Comparison of ENCODE assay signal across 3 cellular contexts in genomic region chr6:29626948-29627761, GRCh38.
TF ChIP-seq lines count a peak whose summit lies in the region.

No MANE protein-coding gene starts in this region.

TF ChIP-seq in A549, 52 proteins besides CTCF, POLR2A, EP300 and RAD21:
- no peak for TF ChIP-seq RFX5 (IDR thresholded peaks at IDR 0.05)
- TF ChIP-seq BHLHE40 (IDR thresholded peaks at IDR 0.05; ENCODE audit: low read depth, low read length), result no peak
- no peak for TF ChIP-seq TP53 (CRISPR knock-in tag; IDR thresholded peaks at IDR 0.05)
- no peak for TF ChIP-seq FOXS1 (CRISPR knock-in tag; IDR thresholded peaks at IDR 0.05)
- no peak for TF ChIP-seq REST (IDR thresholded peaks at IDR 0.05)
- TF ChIP-seq GATA3 (IDR thresholded peaks at IDR 0.05; ENCODE audit: borderline replicate concordance), result no peak
- no peak for TF ChIP-seq FOSL2 (IDR thresholded peaks at IDR 0.05)
- no peak for TF ChIP-seq FOSL2 (CRISPR knock-in tag; IDR thresholded peaks at IDR 0.05)

TF ChIP-seq in IMR-90, 13 proteins besides CTCF, POLR2A, EP300 and RAD21:
- no peak for TF ChIP-seq FOS (IDR thresholded peaks at IDR 0.05; ENCODE audit: low read depth, low read length)
- TF ChIP-seq CEBPB (IDR thresholded peaks at IDR 0.05; ENCODE audit: low read depth, low read length), result no peak
- TF ChIP-seq ELK1 (IDR thresholded peaks at IDR 0.05; ENCODE audit: borderline replicate concordance, low read depth, low read length), result no peak
- TF ChIP-seq NFE2L2 (IDR thresholded peaks at IDR 0.05; ENCODE audit: low read depth, low read length), result no peak
- no peak for TF ChIP-seq SMC3 (IDR thresholded peaks at IDR 0.05; ENCODE audit: low read depth, low read length)
- no peak for TF ChIP-seq RCOR1 (IDR thresholded peaks at IDR 0.05; ENCODE audit: insufficient replicate concordance, low read length)
- no peak for TF ChIP-seq BHLHE40 (IDR thresholded peaks at IDR 0.05; ENCODE audit: low read depth, low read length)
- TF ChIP-seq USF2 (IDR thresholded peaks at IDR 0.05; ENCODE audit: low read depth, low read length), result no peak
- no peak for TF ChIP-seq MXI1 (IDR thresholded peaks at IDR 0.05; ENCODE audit: borderline replicate concordance, low read depth, low read length)
- TF ChIP-seq RFX5 (IDR thresholded peaks at IDR 0.05; ENCODE audit: low read depth, low read length), result no peak
- no peak for TF ChIP-seq MAZ (IDR thresholded peaks at IDR 0.05; ENCODE audit: borderline replicate concordance, low read depth, low read length)
- TF ChIP-seq MAFK (IDR thresholded peaks at IDR 0.05; ENCODE audit: low read depth, low read length), result no peak
- TF ChIP-seq CHD1 (IDR thresholded peaks at IDR 0.05; ENCODE audit: low read depth, low read length), result no peak
TF ChIP-seq in IMR-90: peak in this region for 0.

TF ChIP-seq in H1, 55 proteins besides CTCF, POLR2A, EP300 and RAD21:
- TF ChIP-seq CHD1 (IDR thresholded peaks at IDR 0.05; ENCODE audit: low read depth, low read length) (no peak), PHF8 (conservative IDR thresholded peaks at IDR 0.05; ENCODE audit: low read depth, low read length) (no peak), YY1 (IDR thresholded peaks at IDR 0.05; ENCODE audit: low read depth, low read length) (no peak), RXRA (IDR thresholded peaks at IDR 0.05; ENCODE audit: insufficient read depth, low read depth, low read length) (no peak), HDAC2 (IDR thresholded peaks at IDR 0.05; ENCODE audit: borderline replicate concordance in 1 of 2, low read depth in 2 of 2, low read length in 2 of 2) (no peak), CEBPB (IDR thresholded peaks at IDR 0.05; ENCODE audit: low read depth, low read length) (no peak), RFX5 (IDR thresholded peaks at IDR 0.05; ENCODE audit: borderline replicate concordance, low read depth, low read length) (no peak), JUN (IDR thresholded peaks at IDR 0.05; ENCODE audit: low read depth, low read length) (no peak), TAF1 (IDR thresholded peaks at IDR 0.05; ENCODE audit: low read depth, low read length) (no peak), TBP (IDR thresholded peaks at IDR 0.05; ENCODE audit: low read depth, low read length) (no peak)
